Comparison of ENCODE assay signal across 16 cellular contexts in the genomic region with DNA sequence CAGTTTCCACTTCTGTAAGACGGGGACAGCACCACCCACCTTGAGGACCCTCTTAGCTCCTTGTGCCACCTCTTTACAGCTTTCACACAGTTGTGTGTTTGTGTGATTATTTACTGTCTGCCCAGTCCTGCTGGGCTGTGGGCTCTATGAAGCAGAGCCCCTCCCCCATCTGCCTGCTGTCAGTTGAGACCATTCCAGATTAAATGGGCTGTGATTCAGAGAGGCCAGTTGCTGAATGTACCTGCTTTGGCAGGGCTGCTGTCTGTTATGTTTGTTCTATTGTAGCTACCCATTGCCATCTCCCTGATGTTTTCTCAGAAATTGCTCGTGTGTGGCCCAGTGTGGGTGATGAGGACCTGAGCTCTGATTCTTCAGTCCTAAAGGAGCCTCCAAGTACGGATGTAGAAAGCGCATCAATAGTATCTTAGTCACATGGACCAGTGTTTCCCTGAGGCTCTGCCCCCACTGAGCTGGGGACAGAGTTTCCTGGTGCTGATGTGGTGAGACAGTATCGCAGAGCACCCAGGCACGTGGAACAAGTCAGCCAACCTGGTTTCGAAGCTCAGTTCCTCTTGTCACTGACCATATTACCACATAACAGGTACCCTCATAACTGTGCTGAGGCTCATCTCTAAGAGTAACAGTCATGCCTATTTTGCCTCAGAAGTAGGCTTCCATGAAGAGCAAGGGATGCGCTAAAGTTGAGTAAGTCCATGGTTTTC. TPM values are rescaled to one million over a fixed set of nuclear protein-coding genes. Genes with fewer than 3 reads are reported as not detected.
DNase-seq lines count a peak whose midpoint lies in the region; ATAC-seq and TF ChIP-seq lines count a peak whose summit lies in the region.
"Had no signal": no experiment of that assay in that cellular context is flagged by ENCODE, and none has a peak within 500 bp of the region (broad histone marks: within the 10 kb centered on the region; RNA-seq: fewer than 3 reads in every experiment).

No MANE protein-coding gene starts in this region.

- no peak overlapping the region for H3K27ac Mint-ChIP-seq in activated naive CD8-positive, alpha-beta T cell treated with anti-CD3 and anti-CD28 coated beads, Interleukin-2, amount 10 ng/mL, durations not matched to agents 7 days and 5 days
- H3K27ac Mint-ChIP-seq in activated naive CD8-positive, alpha-beta T cell treated with anti-CD3 and anti-CD28 coated beads, Interleukin-2, amount 50 U/mL, for 24 hours = no peak overlapping the region
- no peak overlapping the region for H3K27ac Mint-ChIP-seq in memory B cell
- no peak overlapping the region for H3K27ac Mint-ChIP-seq in natural killer cell
- H3K27ac Mint-ChIP-seq: GM23338 had no signal

- peaks cover 35% of the 10 kb centered on the region for H3K27me3 Mint-ChIP-seq in activated naive CD8-positive, alpha-beta T cell treated with anti-CD3 and anti-CD28 coated beads, Interleukin-2, amount 10 ng/mL, durations not matched to agents 7 days and 5 days
- H3K27me3 Mint-ChIP-seq in activated naive CD8-positive, alpha-beta T cell treated with anti-CD3 and anti-CD28 coated beads, Interleukin-2, amount 50 U/mL, for 24 hours = peaks cover 27% of the 10 kb centered on the region
- H3K27me3 Mint-ChIP-seq in memory B cell = peaks cover 6% of the 10 kb centered on the region
- H3K27me3 Mint-ChIP-seq in natural killer cell (ENCODE audit: low read depth in 2 of 2) = peaks cover 26 to 35% of the 10 kb centered on the region in 2 donors

- POLR2A ChIA-PET in activated naive CD8-positive, alpha-beta T cell treated with anti-CD3 and anti-CD28 coated beads, Interleukin-2, amount 10 ng/mL, durations not matched to agents 7 days and 5 days (lab: Charles Lee) = interaction anchor here (1.1 kb wide), 1 partner anchor 278 kb away, joined by 3 read pairs; the partner anchor contains the start of gene SLC2A8

- peaks cover 1% of the 10 kb centered on the region for H3K36me3 Mint-ChIP-seq in activated naive CD8-positive, alpha-beta T cell treated with anti-CD3 and anti-CD28 coated beads, Interleukin-2, amount 10 ng/mL, durations not matched to agents 7 days and 5 days
- no peaks in the 10 kb centered on the region for H3K36me3 Mint-ChIP-seq in activated naive CD8-positive, alpha-beta T cell treated with anti-CD3 and anti-CD28 coated beads, Interleukin-2, amount 50 U/mL, for 24 hours (ENCODE audit: low read depth)
- peaks cover 14% of the 10 kb centered on the region for H3K36me3 Mint-ChIP-seq in memory B cell
- no peaks in the 10 kb centered on the region for H3K36me3 Mint-ChIP-seq in natural killer cell

- H3K4me3 Mint-ChIP-seq in activated naive CD8-positive, alpha-beta T cell treated with anti-CD3 and anti-CD28 coated beads, Interleukin-2, amount 10 ng/mL, durations not matched to agents 7 days and 5 days = no peak overlapping the region
- no peak overlapping the region for H3K4me3 Mint-ChIP-seq in activated naive CD8-positive, alpha-beta T cell treated with anti-CD3 and anti-CD28 coated beads, Interleukin-2, amount 50 U/mL, for 24 hours
- H3K4me3 Mint-ChIP-seq in memory B cell = no peak overlapping the region
- H3K4me3 Mint-ChIP-seq in natural killer cell = no peak overlapping the region
- H3K4me3 Mint-ChIP-seq: GM23338 had no signal

- ATAC-seq in activated naive CD8-positive, alpha-beta T cell treated with anti-CD3 and anti-CD28 coated beads, Interleukin-2, amount 10 ng/mL, durations not matched to agents 7 days and 5 days (ENCODE audit: low read depth) = peak; percentile 27
- no peak for ATAC-seq in activated naive CD8-positive, alpha-beta T cell treated with anti-CD3 and anti-CD28 coated beads, Interleukin-2, amount 50 U/mL, for 24 hours
- ATAC-seq in memory B cell (ENCODE audit: low read depth) (peak; percentile 71), HG03045 (IDR thresholded peaks at IDR 0.05; ENCODE audit: unreplicated experiment) (no peak), natural killer cell (no peak)
- ATAC-seq: GM23338, left lobe of liver had no signal

- intact Hi-C loops in natural killer cell (cut with micrococcal nuclease) = no loop called here

- TF ChIP-seq CTCF in natural killer cell (IDR thresholded peaks at IDR 0.05) = no peak

- H3K9me3 Mint-ChIP-seq in activated naive CD8-positive, alpha-beta T cell treated with anti-CD3 and anti-CD28 coated beads, Interleukin-2, amount 10 ng/mL, durations not matched to agents 7 days and 5 days = no peaks in the 10 kb centered on the region
- no peaks in the 10 kb centered on the region for H3K9me3 Mint-ChIP-seq in activated naive CD8-positive, alpha-beta T cell treated with anti-CD3 and anti-CD28 coated beads, Interleukin-2, amount 50 U/mL, for 24 hours
- H3K9me3 Mint-ChIP-seq in memory B cell (no peaks in the 10 kb centered on the region), natural killer cell (no peaks in the 10 kb centered on the region)
- H3K9me3 Mint-ChIP-seq: GM23338 had no signal

- peaks cover 29% of the 10 kb centered on the region for H3K4me1 Mint-ChIP-seq in activated naive CD8-positive, alpha-beta T cell treated with anti-CD3 and anti-CD28 coated beads, Interleukin-2, amount 10 ng/mL, durations not matched to agents 7 days and 5 days
- H3K4me1 Mint-ChIP-seq in activated naive CD8-positive, alpha-beta T cell treated with anti-CD3 and anti-CD28 coated beads, Interleukin-2, amount 50 U/mL, for 24 hours = peaks cover 15% of the 10 kb centered on the region
- H3K4me1 Mint-ChIP-seq in memory B cell (peaks cover 28% of the 10 kb centered on the region), natural killer cell (peaks cover 15 to 30% of the 10 kb centered on the region in 2 donors)

- DNase-seq in activated naive CD8-positive, alpha-beta T cell treated with anti-CD3 and anti-CD28 coated beads, Interleukin-2, amount 10 ng/mL, durations not matched to agents 7 days and 5 days = no peak
- DNase-seq in activated naive CD8-positive, alpha-beta T cell treated with anti-CD3 and anti-CD28 coated beads, Interleukin-2, amount 50 U/mL, for 24 hours = no peak
- DNase-seq in NCI-H82 treated with DMSO at 0.1 percent for 48 hours (lab: John Stamatoyannopoulos, UW; ENCODE audit: unreplicated experiment) (peak; percentile 24), memory B cell (ENCODE audit: low spot score in 2 of 2) (peak in 1 of 2 donors; percentile 7), NCI-H510A (lab: John Stamatoyannopoulos, UW) (no peak), mucosa of gallbladder (ENCODE audit: low spot score) (no peak), natural killer cell (no peak)
- DNase-seq: ACHN; activated gamma-delta T cell treated with Interleukin-2 at 50 U/mL for 16 hours; effector CD4-positive, alpha-beta T cell; GF-D8; KBM-7; NCI-H146 had no signal

RNA-seq across cellular contexts. Expression of gene ANGPTL2, which starts 3.7 kb away (rescaled TPM):
- not detected for total RNA-seq in activated naive CD8-positive, alpha-beta T cell treated with anti-CD3 and anti-CD28 coated beads, Interleukin-2, amount 10 ng/mL, durations not matched to agents 7 days and 5 days
- total RNA-seq in mucosa of gallbladder (55.2 TPM), natural killer cell (not detected)

Comparison
In these comparisons a context has a peak if more than half of its experiments do, and no peak if none do; other contexts are left out.
1. ATAC-seq: peak in activated naive CD8-positive, alpha-beta T cell treated with anti-CD3 and anti-CD28 coated beads, Interleukin-2, amount 10 ng/mL, durations not matched to agents 7 days and 5 days (single experiment) and memory B cell (single experiment); none in activated naive CD8-positive, alpha-beta T cell treated with anti-CD3 and anti-CD28 coated beads, Interleukin-2, amount 50 U/mL, for 24 hours (single experiment), HG03045 (single experiment) and natural killer cell (0 of 3).
2. RNA of gene ANGPTL2, which starts 3.7 kb away (total RNA-seq): 55.2 TPM in mucosa of gallbladder (single experiment); not detected in activated naive CD8-positive, alpha-beta T cell treated with anti-CD3 and anti-CD28 coated beads, Interleukin-2, amount 10 ng/mL, durations not matched to agents 7 days and 5 days and not detected in natural killer cell; every median in the first group is over 10 times any median in the second.